Comparison of ENCODE assay signal across 9 cellular contexts in the genomic region with DNA sequence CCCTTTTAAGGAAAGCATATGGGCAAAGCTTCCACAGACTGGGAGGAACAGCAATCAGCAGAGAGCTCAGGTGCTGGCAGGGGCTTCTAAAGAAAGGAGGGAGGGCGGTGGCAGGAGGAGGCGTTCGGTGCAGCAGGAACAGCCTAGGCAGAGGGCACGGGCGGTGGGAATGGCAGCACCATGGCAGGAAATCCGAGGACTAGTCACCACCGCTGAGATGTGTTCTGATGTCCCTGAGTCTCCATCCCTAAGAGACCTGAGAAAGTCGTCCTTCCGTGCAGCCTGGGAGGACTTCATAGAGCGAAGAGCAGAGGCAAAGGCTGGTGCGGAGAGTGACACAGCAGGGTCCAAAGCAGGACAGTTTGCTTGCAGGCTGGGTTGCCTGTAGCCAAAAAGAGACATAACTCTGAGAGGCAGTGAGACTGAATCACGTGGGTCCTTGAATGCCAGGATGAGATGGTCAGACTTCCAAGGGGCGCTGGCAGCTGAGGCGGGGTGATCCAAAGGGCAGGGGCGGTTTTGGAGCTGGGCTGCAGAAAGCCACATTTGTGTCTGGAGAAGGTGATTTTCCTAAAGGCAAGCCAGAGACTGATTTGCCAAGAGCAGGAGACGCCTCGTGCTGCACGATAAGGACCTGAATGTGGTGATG. TPM values are rescaled to one million over a fixed set of nuclear protein-coding genes. Genes with fewer than 3 reads are reported as not detected.
DNase-seq lines count a peak whose midpoint lies in the region; ATAC-seq and TF ChIP-seq lines count a peak whose summit lies in the region.
"Had no signal": no experiment of that assay in that cellular context is flagged by ENCODE, and none has a peak within 500 bp of the region (broad histone marks: within the 10 kb centered on the region; RNA-seq: fewer than 3 reads in every experiment).

No MANE protein-coding gene starts in this region.

- no peak for TF ChIP-seq POLR2A in esophagus muscularis mucosa (IDR thresholded peaks at IDR 0.05; ENCODE audit: low read depth)
- TF ChIP-seq POLR2A in sigmoid colon (IDR thresholded peaks at IDR 0.05), result no peak

- no peak for TF ChIP-seq CTCF in esophagus muscularis mucosa (IDR thresholded peaks at IDR 0.05)
- no peak for TF ChIP-seq CTCF in sigmoid colon (IDR thresholded peaks at IDR 0.05)

- ATAC-seq in HG02763 (IDR thresholded peaks at IDR 0.05; ENCODE audit: unreplicated experiment), result no peak
- ATAC-seq in activated CD4-positive, CD25-positive, alpha-beta regulatory T cell treated with anti-CD3 and anti-CD28 coated beads, Interleukin-2, amount 50 U/mL, for 24 hours, result no peak

- H3K27ac ChIP-seq in esophagus muscularis mucosa (replicated peaks in 1 of 4), result peak overlapping the region in 3 of 4 donors; percentile 27 to 95 (median 85)
- H3K27ac ChIP-seq in sigmoid colon, result peak overlapping the region in 3 of 4 donors; percentile 3 to 97 (median 13)
- H3K27ac ChIP-seq: HL-60 had no signal

- H3K27me3 ChIP-seq in esophagus muscularis mucosa, result peaks cover 0 to 8% (median 0%) of the 10 kb centered on the region in 4 donors
- no peaks in the 10 kb centered on the region for H3K27me3 ChIP-seq in sigmoid colon

- H3K36me3 ChIP-seq in esophagus muscularis mucosa (no peaks in the 10 kb centered on the region), sigmoid colon (no peaks in the 10 kb centered on the region)

- H3K4me1 ChIP-seq in esophagus muscularis mucosa, result peaks cover 36 to 38% (median 37%) of the 10 kb centered on the region in 4 donors
- peaks cover 0 to 33% (median 28%) of the 10 kb centered on the region in 4 donors for H3K4me1 ChIP-seq in sigmoid colon

- TF ChIP-seq EP300 in esophagus muscularis mucosa (IDR thresholded peaks at IDR 0.05), result no peak
- TF ChIP-seq EP300 in sigmoid colon (IDR thresholded peaks at IDR 0.05), result no peak

- peak; percentile 3 for DNase-seq in DMS 273 (lab: John Stamatoyannopoulos, UW; ENCODE audit: unreplicated experiment)
- DNase-seq in DMS 273 treated with DMSO at 0.1 percent for 48 hours (lab: John Stamatoyannopoulos, UW), result no peak
- peak; percentile 56 for DNase-seq in NCI-H146 (lab: John Stamatoyannopoulos, UW)
- DNase-seq in esophagus muscularis mucosa (ENCODE audit: extremely low spot score), result no peak
- no peak for DNase-seq in sigmoid colon
- no peak for DNase-seq in NCI-H2029 treated with DMSO at 0.1 percent for 48 hours (lab: John Stamatoyannopoulos, UW)

- H3K9me3 ChIP-seq in esophagus muscularis mucosa (no peaks in the 10 kb centered on the region), sigmoid colon (no peaks in the 10 kb centered on the region)

- intact Hi-C loops in esophagus muscularis mucosa (cut with DNase I) (loop anchor here (5.0 kb wide), 1 partner anchor 45 kb away; no protein-coding TSS in a partner anchor), sigmoid colon (cut with DNase I) (loop anchor here (5.0 to 10.0 kb wide), 4 partner anchors 40 to 572 kb away; a partner anchor contains a TSS)

- H3K4me3 ChIP-seq in esophagus muscularis mucosa, result peak overlapping the region in 1 of 4 donors; percentile 3
- no peak overlapping the region for H3K4me3 ChIP-seq in sigmoid colon

- 25% methylated on average over 15 of the region's 18 CpGs for WGBS in esophagus muscularis mucosa
- WGBS in sigmoid colon, 2 donors, result 29 to 33% methylated on average over 18 of the region's 18 CpGs

RNA-seq across cellular contexts. Expression of a gene that starts 35.8 kb away (rescaled TPM):
- 1 to 10 TPM in 2 of 4 donors, under 1 TPM in 2; under 0.01 to 1.3 (median 1.1) TPM for total RNA-seq in esophagus muscularis mucosa
- 1 to 10 TPM in 3 of 4 donors, under 1 TPM in 1; 0.66 to 4.7 (median 1.5) TPM for total RNA-seq in sigmoid colon
- 1 to 10 TPM in 1 of 3 donors, not detected in 2; 1.1 TPM for polyA plus RNA-seq in sigmoid colon

Comparison
In these comparisons a context has a peak if more than half of its experiments do, and no peak if none do; other contexts are left out.
1. DNase-seq: peak in DMS 273 (single experiment) and NCI-H146 (single experiment); none in DMS 273 treated with DMSO at 0.1 percent for 48 hours (single experiment), esophagus muscularis mucosa (single experiment), sigmoid colon (single experiment) and NCI-H2029 treated with DMSO at 0.1 percent for 48 hours (single experiment).